Comparison of ENCODE assay signal across 13 cellular contexts in the genomic region with DNA sequence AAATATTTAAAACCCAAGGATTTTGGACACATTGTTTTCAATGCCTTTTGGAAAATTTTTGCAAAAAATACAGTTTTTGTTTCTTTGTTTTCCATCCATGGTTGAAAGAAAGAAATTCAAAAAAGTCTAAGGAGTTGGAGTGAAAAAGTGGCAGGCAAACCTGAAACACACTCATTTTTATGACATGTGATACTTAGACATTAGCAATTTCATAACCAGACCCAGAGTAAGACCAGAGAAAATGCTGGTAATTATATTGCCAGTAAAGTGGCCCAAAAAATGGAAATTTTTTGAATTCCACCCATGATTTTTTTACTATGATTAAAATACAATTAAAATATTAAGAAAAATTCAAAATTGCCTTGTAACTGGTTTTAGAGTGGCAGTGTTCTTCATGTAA.
DNase-seq lines count a peak whose midpoint lies in the region; ATAC-seq, FAIRE-seq and TF ChIP-seq lines count a peak whose summit lies in the region.
"Had no signal": no experiment of that assay in that cellular context is flagged by ENCODE, and none has a peak within 500 bp of the region (broad histone marks: within the 10 kb centered on the region; RNA-seq: fewer than 3 reads in every experiment).

No MANE protein-coding gene starts in this region.

- H3K36me3 Mint-ChIP-seq in astrocyte (ENCODE audit: low read depth, unreplicated experiment) (no peaks in the 10 kb centered on the region), glutamatergic neuron (ENCODE audit: unreplicated experiment) (no peaks in the 10 kb centered on the region)
- H3K36me3 Mint-ChIP-seq: CD4-positive, CD25-positive, alpha-beta regulatory T cell had no signal

- peak overlapping the region; percentile 66 for H2BK5ac ChIP-seq in IMR-90 (ENCODE audit: low read depth, low read length, poor library complexity, severe bottlenecking)

- no peak overlapping the region for H3K4ac ChIP-seq in IMR-90 (ENCODE audit: low read depth, low read length)

- H3K9me1 ChIP-seq in IMR-90 (ENCODE audit: insufficient read depth, low read length) = peaks cover 5% of the 10 kb centered on the region; the same call in 1 of the 2 replicates

- intact Hi-C loops in IMR-90 (cut with micrococcal nuclease) = no loop called here

- H2BK15ac ChIP-seq in IMR-90 (ENCODE audit: low read depth, low read length) = no peak overlapping the region

- H4K91ac ChIP-seq in IMR-90 (ENCODE audit: insufficient read depth, low read depth, low read length) = no peak overlapping the region

- no peak for FAIRE-seq in astrocyte (lab: Jason Lieb, UNC)
- FAIRE-seq: GM19239 had no signal

- H3K79me2 ChIP-seq in astrocyte (ENCODE audit: insufficient read depth, low read length) (no peaks in the 10 kb centered on the region), osteoblast (ENCODE audit: insufficient read depth, low read length) (no peaks in the 10 kb centered on the region)

- POLR2A ChIA-PET in IMR-90 (lab: Charles Lee; ENCODE audit: unreplicated experiment) = no interaction called here

- H4K5ac ChIP-seq in IMR-90 (ENCODE audit: low read depth, low read length) = peak overlapping the region; percentile 88; the same call in 1 of the 2 replicates

- H3K9me3 ChIP-seq in IMR-90 (ENCODE audit: control insufficient read depth, insufficient read depth, low read length) (peaks cover 1% of the 10 kb centered on the region; the same call in 1 of the 2 replicates), astrocyte (ENCODE audit: insufficient read depth, low read depth, low read length) (no peaks in the 10 kb centered on the region), osteoblast (ENCODE audit: low read depth, low read length) (no peaks in the 10 kb centered on the region)
- H3K9me3 ChIP-seq: BLaER1 treated with 17β-estradiol and CSF1 and Interleukin-3, amounts not matched to agents 10 nM and 100 nM had no signal

- H3K79me1 ChIP-seq in IMR-90 (ENCODE audit: low read depth in 1 of 2, low read length in 2 of 2) = no peaks in the 10 kb centered on the region

- BruUV-seq in IMR-90 (replicated peaks; lab: Mats Ljungman, UMichigan) = no TSS peak

- H2BK20ac ChIP-seq in IMR-90 (ENCODE audit: low read depth, low read length) = peak overlapping the region; percentile 15; the same call in 1 of the 2 replicates

- DNase-seq in IMR-90 (peak; percentile 7), astrocyte (ENCODE audit: low read depth) (no peak), fibroblast of mammary gland (ENCODE audit: low read depth) (peak; percentile 4), osteoblast (ENCODE audit: insufficient read length, low spot score, missing footprints) (no peak), NCI-H524 treated with DMSO at 0.1 percent for 48 hours (lab: John Stamatoyannopoulos, UW) (no peak), SIG-M5 (lab: John Stamatoyannopoulos, UW) (no peak), glutamatergic neuron (no peak), midbrain (lab: John Stamatoyannopoulos, UW) (no peak)
- DNase-seq: CD4-positive, CD25-positive, alpha-beta regulatory T cell; DMS53; GF-D8 had no signal

- dilution Hi-C loops in IMR-90 (cut with HindIII; ENCODE audit: low sequenced_read_pairs, unreplicated experiment) = no loop called here

- no peak overlapping the region for H3K14ac ChIP-seq in IMR-90 (replicated peaks; ENCODE audit: low read depth, low read length)

- no peak overlapping the region for H2AK9ac ChIP-seq in IMR-90 (replicated peaks; ENCODE audit: low read depth, low read length, poor library complexity)

- TF ChIP-seq POLR2A in IMR-90 (IDR thresholded peaks at IDR 0.05; ENCODE audit: low read depth, low read length) = no peak

- H3K4me2 ChIP-seq in IMR-90 (ENCODE audit: low read depth, low read length) = no peak overlapping the region
- H3K4me2 ChIP-seq in astrocyte (ENCODE audit: low read length) = peak overlapping the region; percentile 36
- H3K4me2 ChIP-seq in osteoblast (ENCODE audit: insufficient read depth, low read length) = no peak overlapping the region
- H3K4me2 ChIP-seq: BLaER1 treated with 17β-estradiol and CSF1 and Interleukin-3, amounts not matched to agents 10 nM and 100 nM had no signal

- H3K27me3 ChIP-seq in IMR-90 (ENCODE audit: control insufficient read depth, insufficient read depth, low read length) (no peaks in the 10 kb centered on the region), astrocyte (ENCODE audit: insufficient read depth, low read length) (no peaks in the 10 kb centered on the region), osteoblast (ENCODE audit: insufficient read depth, low read length) (no peaks in the 10 kb centered on the region)
- H3K27me3 ChIP-seq: BLaER1 treated with 17β-estradiol and CSF1 and Interleukin-3, amounts not matched to agents 10 nM and 100 nM had no signal

- no peak for TF ChIP-seq RAD21 in IMR-90 (IDR thresholded peaks at IDR 0.05; ENCODE audit: low read length)

- H4K20me1 ChIP-seq in IMR-90 (ENCODE audit: insufficient read depth, low read length) (no peaks in the 10 kb centered on the region), astrocyte (ENCODE audit: insufficient read depth, low read length) (no peaks in the 10 kb centered on the region), osteoblast (ENCODE audit: insufficient read depth, low read length) (no peaks in the 10 kb centered on the region)
- H4K20me1 ChIP-seq: BLaER1 treated with 17β-estradiol and CSF1 and Interleukin-3, amounts not matched to agents 10 nM and 100 nM had no signal

- peak overlapping the region; percentile 79 for H3K27ac Mint-ChIP-seq in astrocyte (ENCODE audit: unreplicated experiment)
- no peak overlapping the region for H3K27ac Mint-ChIP-seq in glutamatergic neuron (ENCODE audit: unreplicated experiment)
- H3K27ac Mint-ChIP-seq: CD4-positive, CD25-positive, alpha-beta regulatory T cell had no signal

- no peak overlapping the region for H2AFZ ChIP-seq in IMR-90 (replicated peaks; ENCODE audit: low read length, poor library complexity)
- H2AFZ ChIP-seq in astrocyte (ENCODE audit: low read depth, low read length) = no peak overlapping the region
- H2AFZ ChIP-seq in osteoblast (ENCODE audit: low read length) = no peak overlapping the region

- peak overlapping the region; percentile 68; the same call in 1 of the 2 replicates for H2BK120ac ChIP-seq in IMR-90 (ENCODE audit: low read depth, low read length)

- CTCF ChIA-PET in IMR-90 (lab: Yijun Ruan, JAX) = no interaction called here

- no peak overlapping the region; a peak in 1 of 4 replicates for H4K8ac ChIP-seq in IMR-90 (ENCODE audit: low read depth in 2 of 2, low read length in 2 of 2)

- H2AK5ac ChIP-seq in IMR-90 (ENCODE audit: low read depth, low read length) = no peak overlapping the region

- H3K56ac ChIP-seq in IMR-90 (ENCODE audit: extremely low read depth, insufficient read depth, low read length) = no peak overlapping the region

- H3K4me3 Mint-ChIP-seq in astrocyte (ENCODE audit: unreplicated experiment) = no peak overlapping the region
- H3K4me3 Mint-ChIP-seq in glutamatergic neuron (ENCODE audit: unreplicated experiment) = no peak overlapping the region
- H3K4me3 Mint-ChIP-seq: CD4-positive, CD25-positive, alpha-beta regulatory T cell had no signal

- TF ChIP-seq CTCF in IMR-90 (conservative IDR thresholded peaks at IDR 0.05; ENCODE audit: low read depth, low read length) (no peak), astrocyte (IDR thresholded peaks at IDR 0.05; ENCODE audit: insufficient read depth, low read depth, low read length) (no peak), fibroblast of mammary gland (conservative IDR thresholded peaks at IDR 0.05; ENCODE audit: control insufficient read depth, insufficient read depth, low read depth, low read length) (no peak), osteoblast (IDR thresholded peaks at IDR 0.05; ENCODE audit: extremely low read depth, low read depth, low read length) (no peak), glutamatergic neuron (IDR thresholded peaks at IDR 0.05; ENCODE audit: partially characterized antibody, unreplicated experiment) (no peak)

- peak overlapping the region; percentile 85; the same call in 1 of the 2 replicates for H3K18ac ChIP-seq in IMR-90 (ENCODE audit: low read depth, low read length)

- no peak overlapping the region for H3K23ac ChIP-seq in IMR-90 (ENCODE audit: low read depth, low read length)

- H3K4me1 Mint-ChIP-seq in astrocyte (ENCODE audit: low read depth, unreplicated experiment) (peaks cover 24% of the 10 kb centered on the region), glutamatergic neuron (ENCODE audit: low read depth, unreplicated experiment) (peaks cover 34% of the 10 kb centered on the region)
- H3K4me1 Mint-ChIP-seq: CD4-positive, CD25-positive, alpha-beta regulatory T cell had no signal

- H3K9ac ChIP-seq in IMR-90 (ENCODE audit: low read depth, low read length) (no peak overlapping the region), astrocyte (ENCODE audit: low read length) (peak overlapping the region; percentile 47)
- H3K9ac ChIP-seq: BLaER1 treated with 17β-estradiol and CSF1 and Interleukin-3, amounts not matched to agents 10 nM and 100 nM had no signal

- in situ Hi-C loops in IMR-90 (cut with MboI; ENCODE audit: low sequenced_read_pairs) = no loop called here

- H3K36me3 ChIP-seq in IMR-90 (ENCODE audit: control insufficient read depth, insufficient read depth, low read length) (no peaks in the 10 kb centered on the region), astrocyte (ENCODE audit: insufficient read depth, low read length) (no peaks in the 10 kb centered on the region), osteoblast (ENCODE audit: insufficient read depth, low read length) (no peaks in the 10 kb centered on the region)
- H3K36me3 ChIP-seq: BLaER1 treated with 17β-estradiol and CSF1 and Interleukin-3, amounts not matched to agents 10 nM and 100 nM had no signal

- H3K27me3 Mint-ChIP-seq in astrocyte (ENCODE audit: low read depth, unreplicated experiment) (no peaks in the 10 kb centered on the region), glutamatergic neuron (ENCODE audit: unreplicated experiment) (peaks cover 6% of the 10 kb centered on the region)
- H3K27me3 Mint-ChIP-seq: CD4-positive, CD25-positive, alpha-beta regulatory T cell had no signal

- H3K4me3 ChIP-seq in IMR-90 (ENCODE audit: insufficient read depth, low read depth, low read length) = no peak overlapping the region
- no peak overlapping the region for H3K4me3 ChIP-seq in astrocyte (ENCODE audit: insufficient read depth, low read depth, low read length)
- H3K4me3 ChIP-seq in fibroblast of mammary gland (ENCODE audit: control insufficient read depth, low read depth, low read length) = no peak overlapping the region
- no peak overlapping the region for H3K4me3 ChIP-seq in osteoblast (ENCODE audit: insufficient read depth, low read length)
- H3K4me3 ChIP-seq: BLaER1 treated with 17β-estradiol and CSF1 and Interleukin-3, amounts not matched to agents 10 nM and 100 nM had no signal

- no peak overlapping the region; the same call in 1 of the 2 replicates for H3K27ac ChIP-seq in IMR-90 (ENCODE audit: insufficient read depth, low read length)
- H3K27ac ChIP-seq in astrocyte (ENCODE audit: low read depth, low read length) = peak overlapping the region; percentile 80
- peak overlapping the region; percentile 47 for H3K27ac ChIP-seq in osteoblast (ENCODE audit: low read depth, low read length)
- H3K27ac ChIP-seq: BLaER1 treated with 17β-estradiol and CSF1 and Interleukin-3, amounts not matched to agents 10 nM and 100 nM had no signal

- H3K4me1 ChIP-seq in IMR-90 (ENCODE audit: control insufficient read depth, insufficient read depth, low read length) = peaks cover 4% of the 10 kb centered on the region
- peaks cover 15% of the 10 kb centered on the region for H3K4me1 ChIP-seq in astrocyte (ENCODE audit: insufficient read depth, low read length)
- H3K4me1 ChIP-seq in osteoblast (ENCODE audit: insufficient read depth, low read length) = no peaks in the 10 kb centered on the region
- H3K4me1 ChIP-seq: BLaER1 treated with 17β-estradiol and CSF1 and Interleukin-3, amounts not matched to agents 10 nM and 100 nM had no signal

- H3K9me3 Mint-ChIP-seq in astrocyte (ENCODE audit: unreplicated experiment) (peaks cover 7% of the 10 kb centered on the region), glutamatergic neuron (ENCODE audit: unreplicated experiment) (no peaks in the 10 kb centered on the region)

- ATAC-seq in IMR-90 (ENCODE audit: low read depth) = no peak

Comparison
In these comparisons a context has a peak if more than half of its experiments do, and no peak if none do; other contexts are left out.
1. DNase-seq: peak in IMR-90 (single experiment) and fibroblast of mammary gland (single experiment); none in astrocyte (single experiment), osteoblast (single experiment), NCI-H524 treated with DMSO at 0.1 percent for 48 hours (single experiment), SIG-M5 (single experiment), glutamatergic neuron (single experiment) and midbrain (single experiment).